ENCODE assay signal across 34 cellular contexts in genomic region chr3:102974333-102974732, GRCh38.
"Had no signal": no experiment of that assay in that cellular context is flagged by ENCODE, and none has a peak within 500 bp of the region (broad histone marks: within the 10 kb centered on the region; RNA-seq: fewer than 3 reads in every experiment).

No MANE protein-coding gene starts in this region.

- H3K27me3 ChIP-seq: MG63 had no signal

- H3K27ac ChIP-seq: KMS-11 had no signal

- H3K4me3 ChIP-seq: MG63 had no signal

- H3K9me3 ChIP-seq: MG63 had no signal

- H3K4me2 ChIP-seq: KMS-11 had no signal

- DNase-seq: Karpas-422, Kasumi-1, KBM-7, KG1, MG63, MM.1S, MV-4-11, NCI-H1048, NCI-H1092, NCI-H1092 treated with DMSO at 0.1 percent for 48 hours, NCI-H1417, NCI-H1417 treated with DMSO at 0.1 percent for 48 hours, NCI-H1436, NCI-H1436 treated with DMSO at 0.1 percent for 48 hours, NCI-H146, NCI-H1694, NCI-H1694 treated with DMSO at 0.1 percent for 48 hours, NCI-H187, NCI-H187 treated with DMSO at 0.1 percent for 48 hours, NCI-H1930, NCI-H2029, NCI-H2029 treated with DMSO at 0.1 percent for 48 hours, NCI-H2081, NCI-H2081 treated with DMSO at 0.1 percent for 48 hours, NCI-H2107, NCI-H2171, NCI-H2171 treated with DMSO at 0.1 percent for 48 hours, NCI-H2227 treated with DMSO at 0.1 percent for 48 hours, NCI-H226, NCI-H345, NCI-H446, NCI-H446 treated with DMSO at 0.1 percent for 48 hours, NCI-H510A had no signal

- H3K9ac ChIP-seq: KMS-11 had no signal

- H3K36me3 ChIP-seq: MG63 had no signal
